Comparison of ENCODE assay signal across 17 cellular contexts in genomic region chr1:47555307-47555706, GRCh38.
"Had no signal": no experiment of that assay in that cellular context is flagged by ENCODE, and none has a peak within 500 bp of the region (broad histone marks: within the 10 kb centered on the region; RNA-seq: fewer than 3 reads in every experiment).

No MANE protein-coding gene starts in this region.

- H3K27me3 ChIP-seq: right lobe of liver, upper lobe of left lung had no signal

- FAIRE-seq: TTC549 had no signal

- H3K9me3 ChIP-seq: esophagus muscularis mucosa, neutrophil, right lobe of liver, upper lobe of left lung had no signal

- H3K4me3 ChIP-seq: esophagus muscularis mucosa, right lobe of liver, upper lobe of left lung had no signal

- H3K27ac ChIP-seq: esophagus muscularis mucosa, neutrophil, right lobe of liver, upper lobe of left lung had no signal

- H3K36me3 ChIP-seq: esophagus muscularis mucosa, neutrophil, right lobe of liver, upper lobe of left lung had no signal

- ATAC-seq: activated naive CD4-positive, alpha-beta T cell treated with anti-CD3 and anti-CD28 coated beads, Interleukin-2, amount 50 U/mL, for 72 hours; activated T-cell treated with anti-CD3 and anti-CD28 coated beads, Interleukin-2, amount 50 U/mL, for 4 hours; naive thymus-derived CD4-positive, alpha-beta T cell; T-helper 17 cell had no signal

- DNase-seq: activated B cell treated with CpG ODN at 0.5 μM for 24 hours; activated CD4-positive, alpha-beta T cell treated with anti-CD3 and anti-CD28 coated beads, Interleukin-2, amount 50 U/mL, for 1 hour; activated effector memory CD4-positive, alpha-beta T cell treated with anti-CD3 and anti-CD28 coated beads, Interleukin-2, amount 50 U/mL, for 16 hours; activated T-cell treated with anti-CD3 and anti-CD28 coated beads, Interleukin-2, amount 50 U/mL, for 4 hours; amygdala; dermis blood vessel endothelial cell; glutamatergic neuron; naive thymus-derived CD4-positive, alpha-beta T cell; right lobe of liver; stimulated activated CD4-positive, alpha-beta T cell treated with anti-CD3 and anti-CD28 coated beads, Interleukin-2, amount 100 ng/mL, for 24 hours; stimulated activated naive CD4-positive, alpha-beta T cell; T-helper 17 cell had no signal
